29 cellular contexts compared by ENCODE assay signal in genomic region chr5:139783436-139783955, GRCh38. TPM values are rescaled to one million over a fixed set of nuclear protein-coding genes. Genes with fewer than 3 reads are reported as not detected.
"Had no signal": no experiment of that assay in that cellular context is flagged by ENCODE, and none has a peak within 500 bp of the region (broad histone marks: within the 10 kb centered on the region; RNA-seq: fewer than 3 reads in every experiment).

No MANE protein-coding gene starts in this region.

- H3K4me1 ChIP-seq: adrenal gland, breast epithelium, psoas muscle had no signal

- H3K4me3 Mint-ChIP-seq: activated T-helper 1 cell treated with anti-CD3 and anti-CD28 coated beads, Interleukin-12 subunit alpha, Interleukin-12 subunit beta, Interleukin-2, Interleukin-4 antibody, amounts not matched to agents 30 ng/mL and 10 ng/mL and 1 ng/mL, durations not matched to agents 14 hours and 24 hours and 36 hours; dendritic cell treated with granulocyte-macrophage colony-stimulating factor and Interleukin-4, amounts not matched to agents 40 ng/mL and 50 ng/mL, for 4 days; naive thymus-derived CD8-positive, alpha-beta T cell; T-helper 1 cell treated with Interleukin-12 subunit alpha and Interleukin-12 subunit beta and Interleukin-4 antibody, amounts not matched to agents 30 μg/mL and 1 μg/mL, for 36 hours had no signal

- H3K27ac Mint-ChIP-seq: activated T-helper 1 cell treated with anti-CD3 and anti-CD28 coated beads, Interleukin-12 subunit alpha, Interleukin-12 subunit beta, Interleukin-2, Interleukin-4 antibody, amounts not matched to agents 30 ng/mL and 10 ng/mL and 1 ng/mL, durations not matched to agents 14 hours and 24 hours and 36 hours; dendritic cell treated with granulocyte-macrophage colony-stimulating factor and Interleukin-4, amounts not matched to agents 40 ng/mL and 50 ng/mL, for 4 days; T-helper 1 cell treated with Interleukin-12 subunit alpha and Interleukin-12 subunit beta and Interleukin-4 antibody, amounts not matched to agents 30 μg/mL and 1 μg/mL, for 36 hours had no signal

- H3K27ac ChIP-seq: adrenal gland, breast epithelium, esophagus squamous epithelium, lower lobe of right lung, ovary, psoas muscle, thoracic aorta, upper lobe of right lung had no signal

- H3K36me3 ChIP-seq: adrenal gland, breast epithelium, esophagus squamous epithelium, lower lobe of right lung, ovary, thoracic aorta, upper lobe of right lung had no signal

- H3K27me3 ChIP-seq: adrenal gland, breast epithelium, ovary had no signal

- ATAC-seq: activated naive CD4-positive, alpha-beta T cell treated with anti-CD3 and anti-CD28 coated beads, Interleukin-2, amount 50 U/mL, for 72 hours; left colon; lower lobe of right lung; naive thymus-derived CD8-positive, alpha-beta T cell; psoas muscle; right cardiac atrium; upper lobe of right lung had no signal

- H3K9me3 Mint-ChIP-seq: activated naive CD4-positive, alpha-beta T cell treated with anti-CD3 and anti-CD28 coated beads, Interleukin-2, amount 50 U/mL, for 72 hours; activated T-helper 1 cell treated with anti-CD3 and anti-CD28 coated beads, Interleukin-12 subunit alpha, Interleukin-12 subunit beta, Interleukin-2, Interleukin-4 antibody, amounts not matched to agents 30 ng/mL and 10 ng/mL and 1 ng/mL, durations not matched to agents 14 hours and 24 hours and 36 hours; dendritic cell treated with granulocyte-macrophage colony-stimulating factor and Interleukin-4, amounts not matched to agents 40 ng/mL and 50 ng/mL, for 4 days; naive thymus-derived CD8-positive, alpha-beta T cell; T-helper 1 cell treated with Interleukin-12 subunit alpha and Interleukin-12 subunit beta and Interleukin-4 antibody, amounts not matched to agents 30 μg/mL and 1 μg/mL, for 36 hours had no signal

- FAIRE-seq: astrocyte, small intestine had no signal

- H3K4me3 ChIP-seq: adrenal gland, breast epithelium, esophagus squamous epithelium, lower lobe of right lung, ovary, psoas muscle, thoracic aorta, upper lobe of right lung had no signal

- H3K9me3 ChIP-seq: adrenal gland, breast epithelium, esophagus squamous epithelium, lower lobe of right lung, ovary, psoas muscle, thoracic aorta, upper lobe of right lung had no signal

- DNase-seq: activated CD4-positive, alpha-beta T cell treated with anti-CD3 and anti-CD28 coated beads, Interleukin-2, amount 50 U/mL, for 4 hours; activated CD4-positive, CD25-positive, alpha-beta regulatory T cell treated with anti-CD3 and anti-CD28 coated beads, Interleukin-2, amount 50 U/mL, for 72 hours; activated gamma-delta T cell treated with Interleukin-2 at 50 U/mL for 16 hours; adrenal gland; cerebellar nuclear complex; effector CD8-positive, alpha-beta T cell; esophagus squamous epithelium; foreskin melanocyte; hypothalamus; islet precursor cell; left colon; lower lobe of right lung; ovary; right cardiac atrium; small intestine; stimulated activated CD4-positive, alpha-beta T cell treated with anti-CD3 and anti-CD28 coated beads, Interleukin-15, amount 100 ng/mL, for 24 hours; stimulated activated CD4-positive, alpha-beta T cell treated with anti-CD3 and anti-CD28 coated beads, Interleukin-2, amount 100 ng/mL, for 48 hours; upper lobe of right lung had no signal

RNA-seq across cellular contexts. Expression of gene PSD2, which starts 12.1 kb away (rescaled TPM):
- total RNA-seq: activated CD8-positive, alpha-beta memory T cell treated with anti-CD3 and anti-CD28 coated beads for 36 hours; activated naive CD4-positive, alpha-beta T cell treated with anti-CD3 and anti-CD28 coated beads, Interleukin-2, amount 50 U/mL, for 72 hours; activated T-helper 1 cell treated with anti-CD3 and anti-CD28 coated beads, Interleukin-12 subunit alpha, Interleukin-12 subunit beta, Interleukin-2, Interleukin-4 antibody, amounts not matched to agents 30 ng/mL and 10 ng/mL and 1 ng/mL, durations not matched to agents 14 hours and 24 hours and 36 hours; esophagus squamous epithelium; lower lobe of right lung; mesenteric fat pad; upper lobe of right lung had no signal
